10 cellular contexts compared by ENCODE assay signal in genomic region chr16:56970934-56971767, GRCh38. TPM values are rescaled to one million over a fixed set of nuclear protein-coding genes. Genes with fewer than 3 reads are reported as not detected.
A peak's percentile ranks its signal among the peaks of the same experiment; 100 is the strongest.
DNase-seq lines count a peak whose midpoint lies in the region; ATAC-seq, FAIRE-seq and TF ChIP-seq lines count a peak whose summit lies in the region.
"Had no signal": no experiment of that assay in that cellular context is flagged by ENCODE, and none has a peak within 500 bp of the region (broad histone marks: within the 10 kb centered on the region; RNA-seq: fewer than 3 reads in every experiment).

No MANE protein-coding gene starts in this region.

- peak; percentile 92 for ATAC-seq in HG03139 (IDR thresholded peaks at IDR 0.05; ENCODE audit: unreplicated experiment)
- ATAC-seq in activated naive CD4-positive, alpha-beta T cell treated with anti-CD3 and anti-CD28 coated beads, Interleukin-2, amount 50 U/mL, for 72 hours = no peak

- H3K4me1 ChIP-seq in effector memory CD4-positive, alpha-beta T cell (ENCODE audit: control insufficient read depth, insufficient read depth, low read length, poor library complexity, severe bottlenecking) = no peaks in the 10 kb centered on the region
- H3K4me1 ChIP-seq: adrenal gland had no signal

- CTCF ChIA-PET in GM10248 (lab: Yijun Ruan, JAX) = interaction anchor here (0.7 to 20.3 kb wide), 11 partner anchors 4 to 195 kb away, joined by 3 to 376 read pairs (median 6); partner anchors contain the start of genes CETP and NLRC5

- H3K9me3 ChIP-seq in effector memory CD4-positive, alpha-beta T cell (ENCODE audit: control insufficient read depth, low read length) = no peaks in the 10 kb centered on the region
- H3K9me3 ChIP-seq: adrenal gland, heart left ventricle had no signal

- POLR2A ChIA-PET in GM10248 (lab: Yijun Ruan, JAX) = interaction anchor here (1.3 kb wide), 1 partner anchor 11 kb away, joined by 4 read pairs; no protein-coding TSS in a partner anchor

- H3K4me3 ChIP-seq in effector memory CD4-positive, alpha-beta T cell (ENCODE audit: insufficient read depth, low read depth, low read length, poor library complexity, severe bottlenecking) = no peak overlapping the region
- H3K4me3 ChIP-seq: adrenal gland, heart left ventricle had no signal

- H3K27ac ChIP-seq in effector memory CD4-positive, alpha-beta T cell (ENCODE audit: insufficient read depth, low read length, poor library complexity, severe bottlenecking) = no peak overlapping the region
- H3K27ac ChIP-seq: adrenal gland, heart left ventricle had no signal

- H3K27ac Mint-ChIP-seq in activated naive CD4-positive, alpha-beta T cell treated with anti-CD3 and anti-CD28 coated beads, Interleukin-2, amount 50 U/mL, for 72 hours = peak overlapping the region in 1 of 2 donors; percentile 4

- H3K36me3 Mint-ChIP-seq in activated naive CD4-positive, alpha-beta T cell treated with anti-CD3 and anti-CD28 coated beads, Interleukin-2, amount 50 U/mL, for 72 hours = no peaks in the 10 kb centered on the region

- no peaks in the 10 kb centered on the region for H3K9me3 Mint-ChIP-seq in activated naive CD4-positive, alpha-beta T cell treated with anti-CD3 and anti-CD28 coated beads, Interleukin-2, amount 50 U/mL, for 72 hours

- no peak for FAIRE-seq in D721Med (lab: Jason Lieb, UNC)

- DNase-seq in GM10248 (ENCODE audit: extremely low spot score) = peak; percentile 64
- peak; percentile 54 for DNase-seq in GM20000 (ENCODE audit: low spot score)
- peak in 2 of 3 donors; percentile 27 to 29 for DNase-seq in effector memory CD4-positive, alpha-beta T cell
- DNase-seq in DMS79 (lab: John Stamatoyannopoulos, UW) = no peak
- DNase-seq in activated naive CD4-positive, alpha-beta T cell treated with anti-CD3 and anti-CD28 coated beads, Interleukin-2, amount 50 U/mL, for 72 hours (ENCODE audit: low spot score in 2 of 2) = no peak
- DNase-seq in stimulated activated CD8-positive, alpha-beta memory T cell treated with anti-CD3 and anti-CD28 coated beads, Interleukin-4, amount 100 ng/mL, for 48 hours = no peak
- no peak for DNase-seq in D721Med (ENCODE audit: insufficient read length, low spot score)
- DNase-seq: heart left ventricle had no signal

- no peaks in the 10 kb centered on the region for H3K27me3 ChIP-seq in effector memory CD4-positive, alpha-beta T cell (replicated peaks; ENCODE audit: control insufficient read depth, insufficient read depth, low read length, poor library complexity, severe bottlenecking)
- H3K27me3 ChIP-seq: adrenal gland, heart left ventricle had no signal

- no peak for TF ChIP-seq CTCF in GM10248 (IDR thresholded peaks at IDR 0.05; ENCODE audit: control extremely low read depth, extremely low read depth, low read depth, missing control alignments)
- TF ChIP-seq CTCF in GM20000 (IDR thresholded peaks at IDR 0.05; ENCODE audit: extremely low read depth, missing control alignments) = no peak
- TF ChIP-seq CTCF in D721Med (IDR thresholded peaks at IDR 0.05; ENCODE audit: insufficient read depth, missing control alignments) = no peak

- H3K36me3 ChIP-seq in effector memory CD4-positive, alpha-beta T cell (ENCODE audit: control insufficient read depth, insufficient read depth, low read length) = no peaks in the 10 kb centered on the region
- H3K36me3 ChIP-seq: adrenal gland, heart left ventricle had no signal

RNA-seq across cellular contexts. Expression of gene CETP, which starts 9.4 kb away (rescaled TPM):
- not detected for total RNA-seq in activated naive CD4-positive, alpha-beta T cell treated with anti-CD3 and anti-CD28 coated beads, Interleukin-2, amount 50 U/mL, for 72 hours

RNA-seq across cellular contexts. Expression of gene NLRC5, which starts 18.2 kb away (rescaled TPM):
- 100 to 1,000 TPM; 231 to 254 TPM for total RNA-seq in activated naive CD4-positive, alpha-beta T cell treated with anti-CD3 and anti-CD28 coated beads, Interleukin-2, amount 50 U/mL, for 72 hours

RNA-seq across cellular contexts. Expression of gene HERPUD1, which starts 39.2 kb away (rescaled TPM):
- 100 to 1,000 TPM; 146 to 175 TPM for total RNA-seq in activated naive CD4-positive, alpha-beta T cell treated with anti-CD3 and anti-CD28 coated beads, Interleukin-2, amount 50 U/mL, for 72 hours

Comparison
In these comparisons a context has a peak if more than half of its experiments do, and no peak if none do; other contexts are left out.
1. DNase-seq: peak in GM10248 (single experiment), GM20000 (single experiment) and effector memory CD4-positive, alpha-beta T cell (2 of 3); none in DMS79 (single experiment), activated naive CD4-positive, alpha-beta T cell treated with anti-CD3 and anti-CD28 coated beads, Interleukin-2, amount 50 U/mL, for 72 hours (0 of 2), stimulated activated CD8-positive, alpha-beta memory T cell treated with anti-CD3 and anti-CD28 coated beads, Interleukin-4, amount 100 ng/mL, for 48 hours (single experiment) and D721Med (single experiment).